9 cellular contexts compared by ENCODE assay signal in genomic region chr1:109283748-109284600, GRCh38. TPM values are rescaled to one million over a fixed set of nuclear protein-coding genes. Genes with fewer than 3 reads are reported as not detected.
DNase-seq lines count a peak whose midpoint lies in the region; ATAC-seq, FAIRE-seq and TF ChIP-seq lines count a peak whose summit lies in the region.
"Had no signal": no experiment of that assay in that cellular context is flagged by ENCODE, and none has a peak within 500 bp of the region (broad histone marks: within the 10 kb centered on the region; RNA-seq: fewer than 3 reads in every experiment).

No MANE protein-coding gene starts in this region.

- no peaks in the 10 kb centered on the region for H3K9me1 ChIP-seq in K562 (ENCODE audit: control insufficient read depth, insufficient read depth, low read length)

- CTCF ChIA-PET in K562 (lab: Yijun Ruan, JAX; ENCODE audit: low intra/inter-chr PET ratio), result interaction anchor here (0.6 to 0.9 kb wide), 2 partner anchors 115 to 116 kb away, joined by 3 to 6 read pairs; no protein-coding TSS in a partner anchor

- ATAC-seq in HG03060 (IDR thresholded peaks at IDR 0.05; ENCODE audit: low read depth, unreplicated experiment) (peak; percentile 9), K562 (peak; percentile 19), lung (ENCODE audit: insufficient read depth, low FRiP score) (no peak), GM18907 (IDR thresholded peaks at IDR 0.05; ENCODE audit: unreplicated experiment) (no peak), HG03457 (IDR thresholded peaks at IDR 0.05; ENCODE audit: unreplicated experiment) (no peak)

- peaks cover 27% of the 10 kb centered on the region for H3K79me2 ChIP-seq in K562 (ENCODE audit: control insufficient read depth, insufficient read depth, low read length)

- no peaks in the 10 kb centered on the region for H4K20me1 ChIP-seq in K562 (replicated peaks; ENCODE audit: control insufficient read depth, insufficient read depth, low read length)

- intact Hi-C loops in K562 (cut with micrococcal nuclease) (loop anchor here (2.0 kb wide), 1 partner anchor 115 kb away; no protein-coding TSS in a partner anchor), uterus (cut with DNase I; ENCODE audit: low total_unique reads) (loop anchor here (2.0 kb wide), 1 partner anchor 113 kb away; the partner anchor contains the start of gene SORT1)

- H3K4me2 ChIP-seq in K562 (ENCODE audit: insufficient read depth, low read length), result peak overlapping the region; percentile 99

- no peaks in the 10 kb centered on the region for H3K27me3 ChIP-seq in K562 (ENCODE audit: control insufficient read depth in 2 of 2, insufficient read depth in 2 of 2, low read length in 2 of 2)
- no peaks in the 10 kb centered on the region for H3K27me3 ChIP-seq in lung (ENCODE audit: control insufficient read depth, insufficient read depth)
- no peaks in the 10 kb centered on the region for H3K27me3 ChIP-seq in uterus

- H2AFZ ChIP-seq in K562 (ENCODE audit: low read depth, low read length), result peak overlapping the region; percentile 95

- peak; percentile 46 for FAIRE-seq in K562 (lab: Jason Lieb, UNC)

- DNase-seq in DMS53 treated with DMSO at 0.1 percent for 48 hours (lab: John Stamatoyannopoulos, UW; ENCODE audit: unreplicated experiment) (peak; percentile 38), K562 (ENCODE audit: extremely low read depth in 1 of 4, low spot score in 3 of 4) (peak in 2 of 4 experiments; percentile 53 to 71), lung (ENCODE audit: low spot score) (no peak), uterus (no peak), putamen (ENCODE audit: low spot score) (no peak)

- TF ChIP-seq RAD21 in K562 (CRISPR knock-in tag; conservative IDR thresholded peaks at IDR 0.05 in 1 of 2, IDR thresholded peaks at IDR 0.05 in 1 of 2), result no peak

- peak overlapping the region; percentile 97 for H3K27ac ChIP-seq in K562 (ENCODE audit: extremely low read depth, low read depth, low read length)
- peak overlapping the region; percentile 50 to 88 for H3K27ac ChIP-seq in lung (ENCODE audit: low read depth in 1 of 2, low read length in 1 of 2)
- H3K27ac ChIP-seq in uterus, result peak overlapping the region; percentile 66 to 86

- TF ChIP-seq POLR2A in K562 (conservative IDR thresholded peaks at IDR 0.05), result no peak
- no peak for TF ChIP-seq POLR2A in uterus (IDR thresholded peaks at IDR 0.05)

- BruUV-seq in K562 (replicated peaks; lab: Mats Ljungman, UMichigan), result no TSS peak

- TF ChIP-seq CTCF in K562 (IDR thresholded peaks at IDR 0.05 in 2 of 3, conservative IDR thresholded peaks at IDR 0.05 in 1 of 3; ENCODE audit: insufficient read depth in 2 of 3, low read depth in 1 of 3, low read length in 3 of 3), result no peak
- TF ChIP-seq CTCF in lung (IDR thresholded peaks at IDR 0.05; ENCODE audit: control extremely low read depth, extremely low read depth), result no peak
- TF ChIP-seq CTCF in uterus (IDR thresholded peaks at IDR 0.05), result no peak

- H3K36me3 ChIP-seq in K562 (ENCODE audit: control insufficient read depth, insufficient read depth, low read length), result peaks cover 23% of the 10 kb centered on the region; the same call in 2 of the 3 replicates
- peaks cover 0 to 2% of the 10 kb centered on the region in 2 donors for H3K36me3 ChIP-seq in lung (ENCODE audit: control insufficient read depth in 2 of 2, insufficient read depth in 2 of 2, low read length in 2 of 2)
- no peaks in the 10 kb centered on the region for H3K36me3 ChIP-seq in uterus

- peaks cover 31 to 37% of the 10 kb centered on the region in 2 experiments for H3K4me1 ChIP-seq in K562 (replicated peaks in 1 of 2; ENCODE audit: control insufficient read depth in 2 of 2, insufficient read depth in 2 of 2, low read length in 2 of 2)
- H3K4me1 ChIP-seq in lung (ENCODE audit: control insufficient read depth in 2 of 2, insufficient read depth in 2 of 2, low read length in 2 of 2), result peaks cover 0 to 10% of the 10 kb centered on the region in 2 donors
- H3K4me1 ChIP-seq in uterus, result peaks cover 4 to 7% of the 10 kb centered on the region in 2 donors

- in situ Hi-C loops in K562 (cut with MboI), result no loop called here

- H3K9me3 ChIP-seq in K562 (replicated peaks; ENCODE audit: control insufficient read depth, insufficient read depth, low read depth, low read length), result no peaks in the 10 kb centered on the region
- no peaks in the 10 kb centered on the region for H3K9me3 ChIP-seq in lung (ENCODE audit: control insufficient read depth in 2 of 2, insufficient read depth in 1 of 2, low read length in 1 of 2)
- no peaks in the 10 kb centered on the region for H3K9me3 ChIP-seq in uterus

- POLR2A ChIA-PET in K562 (lab: Yijun Ruan, JAX), result interaction anchor here (0.9 to 2.1 kb wide), 3 partner anchors 12 to 29 kb away, joined by 3 to 9 read pairs (median 7); no protein-coding TSS in a partner anchor

- WGBS in K562 (ENCODE audit: insufficient coverage, low coverage, missing lambda C conversion rate), result 31% methylated on average over 17 of the region's 17 CpGs
- whole genome bisulfite sequencing in lung, 2 donors, result 46 to 54% methylated on average over 17 of the region's 17 CpGs

- TF ChIP-seq EP300 in K562 (IDR thresholded peaks at IDR 0.05; ENCODE audit: low read length), result no peak

- H3K4me3 ChIP-seq in K562 (peak overlapping the region; percentile 68), lung (peak overlapping the region; percentile 41), uterus (peak overlapping the region; percentile 36 to 53)

- H3K9ac ChIP-seq in K562 (ENCODE audit: insufficient read depth in 1 of 2, low read depth in 2 of 2, low read length in 2 of 2), result peak overlapping the region; percentile 90 to 94

TF ChIP-seq in K562, 482 proteins besides CTCF, POLR2A, EP300 and RAD21 (continues in another document):
- TF ChIP-seq JUNB (CRISPR knock-in tag; conservative IDR thresholded peaks at IDR 0.05), result no peak

RNA-seq across cellular contexts. Expression of gene PSRC1, which starts 1.0 kb away (rescaled TPM):
- total RNA-seq in K562 (2011; cell fraction: chromatin; rRNA removed; ENCODE audit: low replicate concordance), result 69.7 and 109 TPM in 2 replicates
- 85.4 and 86.3 TPM in 2 replicates for total RNA-seq in K562 (2011; cell fraction: nucleolus; rRNA removed)
- 66.2 and 83.3 TPM in 2 replicates for total RNA-seq in K562 (2011; cell fraction: nucleoplasm; rRNA removed)
- total RNA-seq in K562 (2014; rRNA removed) (52.2 and 64.0 TPM in 2 replicates), K562 (2014; rRNA removed; fragmentation: Illumina TruSeq; extraction: Trizol) (27.9 and 28.7 TPM in 2 replicates), K562 (2015; rRNA removed; fragmentation: Illumina TruSeq; extraction: Trizol) (34.7 and 37.0 TPM in 2 replicates), K562 (2021) (51.8 and 55.4 TPM in 2 replicates), lung (1 to 10 TPM; 4.7 to 4.9 TPM), uterus (10 to 100 TPM in 1 of 4 donors, 1 to 10 TPM in 3; 3.8 to 11.4 (median 7.5) TPM)
- polyA plus RNA-seq in K562 (2011; rRNA removed) (39.3 and 59.5 TPM in 2 replicates), K562 (2014; fragmentation: Illumina TruSeq; extraction: Trizol) (41.8 and 49.7 TPM in 2 replicates), K562 (2014; fragmentation: Nextera tagmentation; extraction: Ambion mirVana) (1 to 10 TPM; 6.5 to 7.9 TPM), K562 (2014; rRNA removed) (56.1 and 65.2 TPM in 2 replicates), lung (1 to 10 TPM; 2.7 to 4.9 TPM)
- 40.2 and 44.2 TPM in 2 replicates for polyA plus RNA-seq in K562 (2011; cell fraction: cytosol; rRNA removed)
- 225 and 272 TPM in 2 replicates for polyA plus RNA-seq in K562 (2011; cell fraction: nucleus; rRNA removed)
- 43.7 and 45.1 TPM in 2 replicates for polyA plus RNA-seq in K562 (2012)
- 16.7 and 17.2 TPM in 2 replicates for polyA minus RNA-seq in K562 (2011; rRNA and poly(A)+ RNA removed)
- 15.9 and 17.8 TPM in 2 replicates for polyA minus RNA-seq in K562 (2011; cell fraction: cytosol; rRNA and poly(A)+ RNA removed)
- polyA minus RNA-seq in K562 (2011; cell fraction: nucleus; rRNA and poly(A)+ RNA removed), result 23.6 and 43.5 TPM in 2 replicates

RNA-seq across cellular contexts. Expression of gene MYBPHL, which starts 22.8 kb away (rescaled TPM):
- total RNA-seq in K562 (2011; cell fraction: chromatin; rRNA removed; ENCODE audit: low replicate concordance), result 1.2 and 1.7 TPM in 2 replicates
- 1.2 TPM in 2 replicates for total RNA-seq in K562 (2011; cell fraction: nucleolus; rRNA removed)
- 1.5 TPM in 1 of 2 replicates, not detected in the other for total RNA-seq in K562 (2011; cell fraction: nucleoplasm; rRNA removed)
- 0.49 and 0.50 TPM in 2 replicates for total RNA-seq in K562 (2014; rRNA removed)
- 0.33 and 0.57 TPM in 2 replicates for total RNA-seq in K562 (2014; rRNA removed; fragmentation: Illumina TruSeq; extraction: Trizol)
- total RNA-seq in K562 (2015; rRNA removed; fragmentation: Illumina TruSeq; extraction: Trizol), result 0.15 and 0.22 TPM in 2 replicates
- 0.34 and 0.66 TPM in 2 replicates for total RNA-seq in K562 (2021)
- 0.60 and 1.9 TPM in 2 replicates for polyA plus RNA-seq in K562 (2011; rRNA removed)
- polyA plus RNA-seq in K562 (2011; cell fraction: cytosol; rRNA removed), result 0.52 and 2.6 TPM in 2 replicates
- 0.73 and 4.1 TPM in 2 replicates for polyA plus RNA-seq in K562 (2011; cell fraction: nucleus; rRNA removed)
- polyA plus RNA-seq in K562 (2012), result 0.08 and 0.36 TPM in 2 replicates
- 0.22 and 0.36 TPM in 2 replicates for polyA plus RNA-seq in K562 (2014; fragmentation: Illumina TruSeq; extraction: Trizol)
- under 1 TPM; 0.20 TPM for polyA plus RNA-seq in K562 (2014; fragmentation: Nextera tagmentation; extraction: Ambion mirVana)
- polyA plus RNA-seq in K562 (2014; rRNA removed), result 0.08 and 0.45 TPM in 2 replicates
- 0.42 and 0.74 TPM in 2 replicates for polyA minus RNA-seq in K562 (2011; rRNA and poly(A)+ RNA removed)
- 0.57 TPM in 1 of 2 replicates, not detected in the other for polyA minus RNA-seq in K562 (2011; cell fraction: cytosol; rRNA and poly(A)+ RNA removed)
- 0.56 and 0.67 TPM in 2 replicates for polyA minus RNA-seq in K562 (2011; cell fraction: nucleus; rRNA and poly(A)+ RNA removed)
- 1 to 10 TPM; 1.1 to 1.7 TPM for total RNA-seq in lung
- polyA plus RNA-seq in lung, result 1 to 10 TPM in 1 of 2 donors, under 1 TPM in 1; 0.34 to 3.3 TPM
- under 1 TPM in 1 of 4 donors, not detected in 3; 0.76 TPM for total RNA-seq in uterus
- total RNA-seq: T-helper 1 cell treated with Interleukin-12 subunit alpha and Interleukin-12 subunit beta and Interleukin-4 antibody, amounts not matched to agents 30 ng/mL and 1 ng/mL, for 36 hours had no signal

RNA-seq across cellular contexts. Expression of gene CELSR2, which starts 34.6 kb away (rescaled TPM):
- 44.8 and 129 TPM in 2 replicates for total RNA-seq in K562 (2011; cell fraction: chromatin; rRNA removed; ENCODE audit: low replicate concordance)
- total RNA-seq in K562 (2011; cell fraction: nucleolus; rRNA removed), result 69.9 and 80.7 TPM in 2 replicates
- total RNA-seq in K562 (2011; cell fraction: nucleoplasm; rRNA removed), result 57.7 and 69.2 TPM in 2 replicates
- total RNA-seq in K562 (2014; rRNA removed), result 4.1 and 5.9 TPM in 2 replicates
- 2.7 and 3.0 TPM in 2 replicates for total RNA-seq in K562 (2014; rRNA removed; fragmentation: Illumina TruSeq; extraction: Trizol)
- 4.2 and 5.0 TPM in 2 replicates for total RNA-seq in K562 (2015; rRNA removed; fragmentation: Illumina TruSeq; extraction: Trizol)
- 19.1 and 21.9 TPM in 2 replicates for total RNA-seq in K562 (2021)
- polyA plus RNA-seq in K562 (2011; rRNA removed), result 7.2 and 8.2 TPM in 2 replicates
- polyA plus RNA-seq in K562 (2011; cell fraction: cytosol; rRNA removed), result 8.3 and 12.6 TPM in 2 replicates
- polyA plus RNA-seq in K562 (2011; cell fraction: nucleus; rRNA removed), result 38.5 and 63.5 TPM in 2 replicates
- 15.6 and 17.8 TPM in 2 replicates for polyA plus RNA-seq in K562 (2012)
- polyA plus RNA-seq in K562 (2014; fragmentation: Illumina TruSeq; extraction: Trizol), result 14.1 and 15.3 TPM in 2 replicates
- polyA plus RNA-seq in K562 (2014; fragmentation: Nextera tagmentation; extraction: Ambion mirVana), result under 1 TPM; 0.31 to 0.86 TPM
- polyA plus RNA-seq in K562 (2014; rRNA removed), result 9.0 and 10.2 TPM in 2 replicates
- 14.3 and 24.2 TPM in 2 replicates for polyA minus RNA-seq in K562 (2011; rRNA and poly(A)+ RNA removed)
- 23.8 and 25.3 TPM in 2 replicates for polyA minus RNA-seq in K562 (2011; cell fraction: cytosol; rRNA and poly(A)+ RNA removed)
- 31.9 and 33.1 TPM in 2 replicates for polyA minus RNA-seq in K562 (2011; cell fraction: nucleus; rRNA and poly(A)+ RNA removed)
- total RNA-seq in lung, result 1 to 10 TPM; 7.6 to 7.9 TPM
- 1 to 10 TPM; 1.4 to 2.7 TPM for polyA plus RNA-seq in lung
- 1 to 10 TPM in 3 of 4 donors, under 1 TPM in 1; 0.26 to 9.6 (median 5.4) TPM for total RNA-seq in uterus

Comparison
In these comparisons a context has a peak if more than half of its experiments do, and no peak if none do; other contexts are left out.
1. ATAC-seq: peak in HG03060 (single experiment) and K562 (single experiment); none in lung (single experiment), GM18907 (single experiment) and HG03457 (single experiment).
2. Peak in every context shown above with its lines, with median percentiles within 50 percentile points of each other: H3K27ac ChIP-seq and H3K4me3 ChIP-seq.